In the genomic region with DNA sequence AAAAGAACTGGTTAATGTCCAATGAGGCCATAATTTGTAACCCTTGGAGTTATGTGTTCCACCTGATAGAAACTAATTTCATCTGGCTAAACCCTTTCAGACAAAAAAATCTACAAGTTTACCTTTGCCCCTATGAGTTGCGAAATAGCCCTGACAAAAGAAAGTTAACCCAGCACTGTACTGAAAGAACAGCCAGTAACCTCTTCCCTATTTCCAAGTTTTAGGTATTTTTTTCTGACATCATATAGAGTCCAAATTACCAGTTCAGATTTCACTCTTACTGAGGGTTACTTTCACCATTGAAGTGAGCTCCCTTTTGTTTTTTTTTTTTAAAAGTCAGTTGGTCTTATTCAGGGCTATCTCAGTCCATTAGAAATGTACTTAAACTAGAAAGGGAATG, we compare ENCODE assay signal across 17 cellular contexts. TPM values are rescaled to one million over a fixed set of nuclear protein-coding genes. Genes with fewer than 3 reads are reported as not detected.
DNase-seq lines count a peak whose midpoint lies in the region; ATAC-seq and TF ChIP-seq lines count a peak whose summit lies in the region.
"Had no signal": no experiment of that assay in that cellular context is flagged by ENCODE, and none has a peak within 500 bp of the region (broad histone marks: within the 10 kb centered on the region; RNA-seq: fewer than 3 reads in every experiment).

No MANE protein-coding gene starts in this region.

- no peaks in the 10 kb centered on the region for H3K27me3 Mint-ChIP-seq in Caco-2 (ENCODE audit: insufficient read depth, unreplicated experiment)

- no TSS peak for BruUV-seq in Caco-2 (replicated peaks; lab: Mats Ljungman, UMichigan)

- H3K4me3 ChIP-seq in Caco-2 (ENCODE audit: low read depth, low read length) = no peak overlapping the region
- H3K4me3 ChIP-seq in adipocyte (ENCODE audit: low read length) = no peak overlapping the region
- no peak overlapping the region for H3K4me3 ChIP-seq in brain microvascular endothelial cell (ENCODE audit: low read depth, low read length)
- H3K4me3 ChIP-seq: psoas muscle, tibial nerve had no signal

- H3K9me3 Mint-ChIP-seq in Caco-2 (ENCODE audit: unreplicated experiment) = no peaks in the 10 kb centered on the region

- H3K4me1 ChIP-seq in Caco-2 (peaks cover 10% of the 10 kb centered on the region; the same call in 1 of the 2 replicates), adipocyte (ENCODE audit: control insufficient read depth, insufficient read depth, low read length) (peaks cover 12% of the 10 kb centered on the region)
- H3K4me1 ChIP-seq: psoas muscle had no signal

- no peak for TF ChIP-seq CTCF in Caco-2 (IDR thresholded peaks at IDR 0.05; ENCODE audit: insufficient read depth in 1 of 2, low read depth in 1 of 2, low read length in 1 of 2, severe bottlenecking in 1 of 2, unreplicated experiment in 1 of 2)
- no peak for TF ChIP-seq CTCF in brain microvascular endothelial cell (IDR thresholded peaks at IDR 0.05; ENCODE audit: low read depth, low read length, missing control alignments)

- H3K36me3 Mint-ChIP-seq in Caco-2 (ENCODE audit: insufficient read depth, unreplicated experiment) = no peaks in the 10 kb centered on the region
- H3K36me3 Mint-ChIP-seq: activated naive CD8-positive, alpha-beta T cell treated with anti-CD3 and anti-CD28 coated beads, Interleukin-2, amount 10 ng/mL, durations not matched to agents 7 days and 5 days had no signal

- H3K27ac Mint-ChIP-seq in Caco-2 (ENCODE audit: unreplicated experiment) = peak overlapping the region; percentile 66
- H3K27ac Mint-ChIP-seq: activated naive CD8-positive, alpha-beta T cell treated with anti-CD3 and anti-CD28 coated beads, Interleukin-2, amount 10 ng/mL, durations not matched to agents 7 days and 5 days had no signal

- peaks cover 8% of the 10 kb centered on the region for H3K4me1 Mint-ChIP-seq in Caco-2 (ENCODE audit: low read depth, unreplicated experiment)

- in situ Hi-C loops in brain microvascular endothelial cell (cut with HindIII; ENCODE audit: low pct_ligation_motif_present, low sequenced_read_pairs) = no loop called here

- CTCF ChIA-PET in Caco-2 (lab: Charles Lee) = no interaction called here

- peak in 1 of 2 experiments; percentile 22 for DNase-seq in Caco-2
- DNase-seq in adipocyte (ENCODE audit: low read depth) = no peak
- DNase-seq in pons (ENCODE audit: low spot score) = no peak
- DNase-seq in stimulated activated naive CD4-positive, alpha-beta T cell treated with Interleukin-2 at 50 U/mL for 16 hours (lab: John Stamatoyannopoulos, UW) = no peak
- DNase-seq in kidney glomerular epithelial cell (lab: John Stamatoyannopoulos, UW) = no peak
- no peak for DNase-seq in brain microvascular endothelial cell
- DNase-seq: activated naive CD8-positive, alpha-beta T cell treated with anti-CD3 and anti-CD28 coated beads, Interleukin-2, amount 10 ng/mL, durations not matched to agents 7 days and 5 days; GF-D8; MM.1S; NCI-H2029 treated with DMSO at 0.1 percent for 48 hours; NCI-H510A treated with DMSO at 0.1 percent for 48 hours; psoas muscle; SHP77 had no signal

- H3K27me3 ChIP-seq in Caco-2 (replicated peaks; ENCODE audit: control insufficient read depth, insufficient read depth, low read length) = no peaks in the 10 kb centered on the region
- H3K27me3 ChIP-seq in adipocyte (replicated peaks; ENCODE audit: control insufficient read depth, insufficient read depth, low read length) = no peaks in the 10 kb centered on the region
- no peaks in the 10 kb centered on the region for H3K27me3 ChIP-seq in brain microvascular endothelial cell (replicated peaks)
- H3K27me3 ChIP-seq: tibial nerve had no signal

- no peaks in the 10 kb centered on the region for H3K36me3 ChIP-seq in Caco-2 (ENCODE audit: control insufficient read depth, insufficient read depth, low read length)
- H3K36me3 ChIP-seq in adipocyte (ENCODE audit: control insufficient read depth, insufficient read depth, low read length, severe bottlenecking) = no peaks in the 10 kb centered on the region
- no peaks in the 10 kb centered on the region for H3K36me3 ChIP-seq in brain microvascular endothelial cell (replicated peaks)
- H3K36me3 ChIP-seq: tibial nerve had no signal

- no peak overlapping the region for H3K27ac ChIP-seq in brain microvascular endothelial cell
- H3K27ac ChIP-seq: C4-2B, psoas muscle, tibial nerve had no signal

- H3K9me3 ChIP-seq in Caco-2 (no peaks in the 10 kb centered on the region), adipocyte (ENCODE audit: control insufficient read depth, low read length) (no peaks in the 10 kb centered on the region)
- H3K9me3 ChIP-seq: psoas muscle, tibial nerve had no signal

- POLR2A ChIA-PET in Caco-2 (lab: Charles Lee) = no interaction called here

- intact Hi-C loops in Caco-2 (cut with micrococcal nuclease; ENCODE audit: unreplicated experiment) = no loop called here

- peak overlapping the region; percentile 1 for H3K9ac ChIP-seq in adipocyte (ENCODE audit: low read length)

- ATAC-seq in GM18907 (IDR thresholded peaks at IDR 0.05; ENCODE audit: unreplicated experiment) (peak; percentile 50), HG03342 (IDR thresholded peaks at IDR 0.05; ENCODE audit: unreplicated experiment) (peak; percentile 37)
- ATAC-seq: psoas muscle had no signal

- no peak overlapping the region for H3K4me3 Mint-ChIP-seq in Caco-2 (ENCODE audit: unreplicated experiment)
- H3K4me3 Mint-ChIP-seq: activated naive CD8-positive, alpha-beta T cell treated with anti-CD3 and anti-CD28 coated beads, Interleukin-2, amount 10 ng/mL, durations not matched to agents 7 days and 5 days had no signal

RNA-seq across cellular contexts. Expression of gene PTPRG, which starts 42.8 kb away (rescaled TPM):
- 46.4 and 46.5 TPM in 2 replicates for total RNA-seq in Caco-2 (2022)
- total RNA-seq: activated naive CD8-positive, alpha-beta T cell treated with anti-CD3 and anti-CD28 coated beads, Interleukin-2, amount 10 ng/mL, durations not matched to agents 7 days and 5 days had no signal
